In the genomic region with DNA sequence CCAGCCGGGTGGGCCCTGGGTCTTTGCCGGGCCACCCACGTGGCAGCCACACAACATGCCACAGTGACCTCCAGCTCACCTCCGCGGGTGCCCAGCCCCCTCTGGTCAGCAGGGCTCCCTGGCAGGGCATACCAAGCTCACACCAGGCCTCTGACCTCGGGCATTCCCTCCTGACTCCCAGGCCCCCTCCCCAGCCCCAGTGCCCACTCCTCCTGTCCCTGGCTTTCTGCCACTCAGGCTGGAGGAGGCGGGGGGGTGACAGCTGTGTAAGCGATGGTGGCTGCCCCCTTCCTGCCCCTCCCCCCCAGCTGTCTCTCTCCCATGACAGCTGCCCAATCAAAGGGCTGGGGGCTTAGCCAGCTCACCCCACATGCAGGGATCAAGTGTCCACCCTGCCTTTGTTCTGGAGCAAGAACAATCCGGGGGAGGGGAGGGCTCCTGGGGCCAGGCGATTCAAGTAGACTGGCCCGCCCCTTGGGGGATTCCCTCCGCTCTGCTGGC, we compare ENCODE assay signal across 16 cellular contexts. TPM values are rescaled to one million over a fixed set of nuclear protein-coding genes. Genes with fewer than 3 reads are reported as not detected.
DNase-seq lines count a peak whose midpoint lies in the region; ATAC-seq and TF ChIP-seq lines count a peak whose summit lies in the region.
"Had no signal": no experiment of that assay in that cellular context is flagged by ENCODE, and none has a peak within 500 bp of the region (broad histone marks: within the 10 kb centered on the region; RNA-seq: fewer than 3 reads in every experiment).

No MANE protein-coding gene starts in this region.

- H3K36me3 Mint-ChIP-seq in activated naive CD4-positive, alpha-beta T cell treated with anti-CD3 and anti-CD28 coated beads, Interleukin-2, amount 10 ng/mL, durations not matched to agents 7 days and 5 days = no peaks in the 10 kb centered on the region

- ATAC-seq in RWPE2 (ENCODE audit: low read depth) = no peak
- ATAC-seq: esophagus mucosa, K562 had no signal

- intact Hi-C loops in left ventricle myocardium inferior (cut with micrococcal nuclease) = no loop called here

- H3K36me3 ChIP-seq in RWPE2 (ENCODE audit: low read depth) (no peaks in the 10 kb centered on the region), left ventricle myocardium inferior (peaks cover 19% of the 10 kb centered on the region), Peyer's patch (peaks cover 0 to 6% (median 0%) of the 10 kb centered on the region in 3 donors)

- H3K27me3 ChIP-seq in RWPE2 (ENCODE audit: insufficient read depth, poor library complexity, severe bottlenecking) = no peaks in the 10 kb centered on the region
- H3K27me3 ChIP-seq in left ventricle myocardium inferior (ENCODE audit: low read depth) = no peaks in the 10 kb centered on the region
- H3K27me3 ChIP-seq in Peyer's patch = no peaks in the 10 kb centered on the region
- H3K27me3 ChIP-seq: suprapubic skin had no signal

- H3K27me3 Mint-ChIP-seq in activated naive CD4-positive, alpha-beta T cell treated with anti-CD3 and anti-CD28 coated beads, Interleukin-2, amount 10 ng/mL, durations not matched to agents 7 days and 5 days = peaks cover 64% of the 10 kb centered on the region
- H3K27me3 Mint-ChIP-seq: CD4-positive, alpha-beta T cell had no signal

- no peak overlapping the region for H3K27ac ChIP-seq in RWPE2 (ENCODE audit: poor library complexity, severe bottlenecking)
- H3K27ac ChIP-seq in left ventricle myocardium inferior (replicated peaks) = peak overlapping the region; percentile 86
- H3K27ac ChIP-seq in Peyer's patch = no peak overlapping the region
- H3K27ac ChIP-seq: suprapubic skin had no signal

- no peak overlapping the region for H3K27ac Mint-ChIP-seq in activated naive CD4-positive, alpha-beta T cell treated with anti-CD3 and anti-CD28 coated beads, Interleukin-2, amount 10 ng/mL, durations not matched to agents 7 days and 5 days
- H3K27ac Mint-ChIP-seq: CD4-positive, alpha-beta T cell had no signal

- H3K4me1 Mint-ChIP-seq in activated naive CD4-positive, alpha-beta T cell treated with anti-CD3 and anti-CD28 coated beads, Interleukin-2, amount 10 ng/mL, durations not matched to agents 7 days and 5 days = peaks cover 19% of the 10 kb centered on the region

- CTCF ChIA-PET in activated naive CD4-positive, alpha-beta T cell treated with anti-CD3 and anti-CD28 coated beads, Interleukin-2, amount 10 ng/mL, durations not matched to agents 7 days and 5 days (lab: Charles Lee) = interaction anchor here (1.4 to 2.7 kb wide), 2 partner anchors 10 kb away, joined by 5 to 12 read pairs; partner anchors contain the start of genes ABHD14A and ABHD14B

- H3K9me3 ChIP-seq in RWPE2 (ENCODE audit: severe bottlenecking) (no peaks in the 10 kb centered on the region), left ventricle myocardium inferior (replicated peaks) (no peaks in the 10 kb centered on the region), Peyer's patch (no peaks in the 10 kb centered on the region)
- H3K9me3 ChIP-seq: suprapubic skin had no signal

- TF ChIP-seq POLR2A in Peyer's patch (IDR thresholded peaks at IDR 0.05) = no peak

- DNase-seq in LHCN-M2 (ENCODE audit: low read depth) (peak; percentile 94), RWPE2 (ENCODE audit: low spot score) (peak; percentile 55), left ventricle myocardium inferior (no peak), putamen (ENCODE audit: low spot score) (peak; percentile 67), Peyer's patch (no peak), HT-29 (ENCODE audit: low spot score) (no peak), KBM-7 (no peak)
- DNase-seq in activated naive CD4-positive, alpha-beta T cell treated with anti-CD3 and anti-CD28 coated beads, Interleukin-2, amount 10 ng/mL, durations not matched to agents 7 days and 5 days = no peak
- DNase-seq: activated gamma-delta T cell treated with Interleukin-2 at 50 U/mL for 16 hours; CD4-positive, alpha-beta T cell; NCI-H2029 treated with DMSO at 0.1 percent for 48 hours; RPMI8226 had no signal

- H3K4me3 Mint-ChIP-seq in activated naive CD4-positive, alpha-beta T cell treated with anti-CD3 and anti-CD28 coated beads, Interleukin-2, amount 10 ng/mL, durations not matched to agents 7 days and 5 days = no peak overlapping the region
- H3K4me3 Mint-ChIP-seq: CD4-positive, alpha-beta T cell had no signal

- in situ Hi-C loops in KBM-7 (cut with MboI; ENCODE audit: low pct_unique_long_range_greater_than_20kb, low sequenced_read_pairs) = no loop called here

- no peaks in the 10 kb centered on the region for H3K9me3 Mint-ChIP-seq in activated naive CD4-positive, alpha-beta T cell treated with anti-CD3 and anti-CD28 coated beads, Interleukin-2, amount 10 ng/mL, durations not matched to agents 7 days and 5 days
- H3K9me3 Mint-ChIP-seq: CD4-positive, alpha-beta T cell had no signal

- H3K4me1 ChIP-seq in RWPE2 (ENCODE audit: insufficient read depth, poor library complexity, severe bottlenecking) (no peaks in the 10 kb centered on the region), left ventricle myocardium inferior (peaks cover 81% of the 10 kb centered on the region), Peyer's patch (peaks cover 0 to 23% (median 7%) of the 10 kb centered on the region in 4 donors)

- H3K4me3 ChIP-seq in RWPE2 (ENCODE audit: severe bottlenecking) (no peak overlapping the region), left ventricle myocardium inferior (no peak overlapping the region), Peyer's patch (no peak overlapping the region)
- H3K4me3 ChIP-seq: K562, smooth muscle cell, suprapubic skin had no signal

- no peak for TF ChIP-seq CTCF in RWPE2 (IDR thresholded peaks at IDR 0.05; ENCODE audit: poor library complexity, severe bottlenecking)
- TF ChIP-seq CTCF in left ventricle myocardium inferior (IDR thresholded peaks at IDR 0.05; ENCODE audit: borderline replicate concordance) = no peak
- TF ChIP-seq CTCF in Peyer's patch (IDR thresholded peaks at IDR 0.05) = no peak

RNA-seq across cellular contexts. Expression of gene PCBP4, which starts 3.3 kb away (rescaled TPM):
- total RNA-seq in LHCN-M2 (2014; rRNA removed) (189 and 276 TPM in 2 replicates), left ventricle myocardium inferior (73.0 TPM), Peyer's patch (10 to 100 TPM; 31.3 to 44.7 (median 37.7) TPM)
- polyA plus RNA-seq in LHCN-M2 (2012) = 124 TPM
- total RNA-seq in HT-29 (2014; rRNA removed; shearing (Covaris generic)) = 17.8 and 19.3 TPM in 2 replicates

RNA-seq across cellular contexts. Expression of gene GPR62, which starts 8.8 kb away (rescaled TPM):
- total RNA-seq in LHCN-M2 (2014; rRNA removed) = not detected in 2 replicates
- 0.15 TPM for polyA plus RNA-seq in LHCN-M2 (2012)
- 0.16 TPM for total RNA-seq in left ventricle myocardium inferior
- not detected for total RNA-seq in Peyer's patch
- total RNA-seq in HT-29 (2014; rRNA removed; shearing (Covaris generic)) = not detected in 2 replicates
- total RNA-seq: CD4-positive, alpha-beta T cell; esophagus mucosa; K562; suprapubic skin had no signal
- polyA plus RNA-seq: K562 had no signal

RNA-seq across cellular contexts. Expression of gene ABHD14B, which starts 9.8 kb away (rescaled TPM):
- total RNA-seq in LHCN-M2 (2014; rRNA removed) (54.6 and 59.9 TPM in 2 replicates), left ventricle myocardium inferior (14.6 TPM), Peyer's patch (100 to 1,000 TPM in 3 of 4 donors, 10 to 100 TPM in 1; 43.7 to 135 (median 127) TPM)
- polyA plus RNA-seq in LHCN-M2 (2012) = 68.1 TPM
- total RNA-seq in HT-29 (2014; rRNA removed; shearing (Covaris generic)) = 33.5 and 41.3 TPM in 2 replicates

RNA-seq across cellular contexts. Expression of gene ABHD14A, which starts 10.9 kb away (rescaled TPM):
- total RNA-seq in LHCN-M2 (2014; rRNA removed) (23.1 and 30.7 TPM in 2 replicates), left ventricle myocardium inferior (25.8 TPM), Peyer's patch (10 to 100 TPM in 2 of 4 donors, 1 to 10 TPM in 2; 3.9 to 11.6 (median 7.7) TPM)
- polyA plus RNA-seq in LHCN-M2 (2012) = 25.8 TPM
- 11.7 and 16.0 TPM in 2 replicates for total RNA-seq in HT-29 (2014; rRNA removed; shearing (Covaris generic))

RNA-seq across cellular contexts. Expression of gene ACY1, which starts 19.3 kb away (rescaled TPM):
- 60.4 and 75.4 TPM in 2 replicates for total RNA-seq in LHCN-M2 (2014; rRNA removed)
- 48.2 TPM for polyA plus RNA-seq in LHCN-M2 (2012)
- total RNA-seq in left ventricle myocardium inferior = 20.2 TPM
- total RNA-seq in Peyer's patch = 100 to 1,000 TPM in 3 of 4 donors, 10 to 100 TPM in 1; 95.7 to 977 (median 609) TPM
- total RNA-seq in HT-29 (2014; rRNA removed; shearing (Covaris generic)) = 143 and 164 TPM in 2 replicates

Comparison
In these comparisons a context has a peak if more than half of its experiments do, and no peak if none do; other contexts are left out.
1. DNase-seq: peak in LHCN-M2 (single experiment), RWPE2 (single experiment) and putamen (single experiment); none in left ventricle myocardium inferior (single experiment), activated naive CD4-positive, alpha-beta T cell treated with anti-CD3 and anti-CD28 coated beads, Interleukin-2, amount 10 ng/mL, durations not matched to agents 7 days and 5 days (single experiment), Peyer's patch (0 of 3), HT-29 (single experiment) and KBM-7 (single experiment).